8 cellular contexts compared by ENCODE assay signal in the genomic region with DNA sequence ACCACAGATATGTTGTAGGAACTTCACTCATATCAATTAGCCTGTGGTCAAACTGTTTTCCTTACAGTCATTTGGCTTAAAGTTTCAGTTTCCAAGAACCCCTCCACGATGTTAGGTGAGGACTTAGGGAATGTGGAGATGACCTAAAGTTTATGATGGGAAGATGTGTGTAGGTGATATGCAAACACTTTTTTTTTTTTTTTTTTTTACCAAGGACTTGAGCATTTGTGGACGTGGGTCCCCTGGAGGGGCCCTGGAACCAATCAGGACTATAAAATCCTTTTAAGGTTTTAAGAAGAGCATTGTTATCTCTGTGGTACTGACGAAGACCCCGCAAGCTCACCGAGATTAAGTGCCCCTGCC. TPM values are rescaled to one million over a fixed set of nuclear protein-coding genes. Genes with fewer than 3 reads are reported as not detected.
DNase-seq lines count a peak whose midpoint lies in the region; ATAC-seq and TF ChIP-seq lines count a peak whose summit lies in the region.

No MANE protein-coding gene starts in this region.

- no peaks in the 10 kb centered on the region for H3K9me3 Mint-ChIP-seq in activated naive CD4-positive, alpha-beta T cell treated with anti-CD3 and anti-CD28 coated beads, Interleukin-2, amount 50 U/mL, for 24 hours

- peaks cover 13% of the 10 kb centered on the region for H3K4me1 Mint-ChIP-seq in activated naive CD4-positive, alpha-beta T cell treated with anti-CD3 and anti-CD28 coated beads, Interleukin-2, amount 50 U/mL, for 24 hours

- TF ChIP-seq EP300 in upper lobe of left lung (IDR thresholded peaks at IDR 0.05): no peak

- 12 to 20% (median 14%) methylated on average over 5 of the region's 5 CpGs for WGBS in adrenal gland, 4 donors
- 20% methylated on average over 5 of the region's 5 CpGs for WGBS in liver
- 19 to 27% methylated on average over 4 to 5 of the region's 5 CpGs for WGBS in upper lobe of left lung, 2 donors

- no peak for TF ChIP-seq RAD21 in liver (IDR thresholded peaks at IDR 0.05)

- H3K4me3 Mint-ChIP-seq in activated naive CD4-positive, alpha-beta T cell treated with anti-CD3 and anti-CD28 coated beads, Interleukin-2, amount 50 U/mL, for 24 hours: peak overlapping the region; percentile 85

- no peak for DNase-seq in activated naive CD4-positive, alpha-beta T cell (lab: John Stamatoyannopoulos, UW)
- no peak for DNase-seq in adrenal gland
- no peak for DNase-seq in upper lobe of left lung
- DNase-seq in GDM1 (lab: John Stamatoyannopoulos, UW): no peak

- no peak for ATAC-seq in upper lobe of left lung (ENCODE audit: low FRiP score in 2 of 2)
- no peak for ATAC-seq in HG02571 (IDR thresholded peaks at IDR 0.05; ENCODE audit: unreplicated experiment)
- no peak for ATAC-seq in HG02973 (IDR thresholded peaks at IDR 0.05; ENCODE audit: unreplicated experiment)

- TF ChIP-seq POLR2A in adrenal gland (IDR thresholded peaks at IDR 0.05) (no peak), upper lobe of left lung (IDR thresholded peaks at IDR 0.05) (no peak)

- H3K4me1 ChIP-seq in adrenal gland (replicated peaks in 1 of 2) (peaks cover 5 to 6% of the 10 kb centered on the region in 2 donors), liver (ENCODE audit: control insufficient read depth in 4 of 4, insufficient read depth in 4 of 4, low read length in 3 of 4) (peaks cover 0 to 8% (median 3%) of the 10 kb centered on the region in 4 donors), upper lobe of left lung (peaks cover 12 to 25% (median 13%) of the 10 kb centered on the region in 4 donors)

- H3K9me3 ChIP-seq in adrenal gland (replicated peaks in 1 of 3) (no peaks in the 10 kb centered on the region), liver (ENCODE audit: control insufficient read depth in 4 of 4, low read length in 3 of 4) (no peaks in the 10 kb centered on the region), upper lobe of left lung (no peaks in the 10 kb centered on the region)

- H3K9ac ChIP-seq in liver (ENCODE audit: low read depth in 1 of 2, low read length in 2 of 2): peak overlapping the region; percentile 48 to 71

- H3K27ac ChIP-seq in adrenal gland (peak overlapping the region; percentile 88 to 98 (median 95)), liver (ENCODE audit: low read depth in 1 of 2, low read length in 2 of 2) (peak overlapping the region; percentile 37 to 85), upper lobe of left lung (peak overlapping the region; percentile 88 to 94 (median 93))

- peaks cover 6% of the 10 kb centered on the region for H3K36me3 Mint-ChIP-seq in activated naive CD4-positive, alpha-beta T cell treated with anti-CD3 and anti-CD28 coated beads, Interleukin-2, amount 50 U/mL, for 24 hours

- H3K27me3 ChIP-seq in adrenal gland (no peaks in the 10 kb centered on the region), liver (ENCODE audit: control insufficient read depth in 4 of 4, insufficient read depth in 4 of 4, low read length in 3 of 4) (no peaks in the 10 kb centered on the region), upper lobe of left lung (no peaks in the 10 kb centered on the region)

- TF ChIP-seq CTCF in adrenal gland (IDR thresholded peaks at IDR 0.05) (no peak), liver (IDR thresholded peaks at IDR 0.05; ENCODE audit: low read depth, low read length, missing input control) (no peak), upper lobe of left lung (IDR thresholded peaks at IDR 0.05) (no peak)

- peak overlapping the region; percentile 59 for H3K27ac Mint-ChIP-seq in activated naive CD4-positive, alpha-beta T cell treated with anti-CD3 and anti-CD28 coated beads, Interleukin-2, amount 50 U/mL, for 24 hours

- H3K36me3 ChIP-seq in adrenal gland (replicated peaks in 1 of 2): no peaks in the 10 kb centered on the region
- H3K36me3 ChIP-seq in liver (ENCODE audit: control insufficient read depth in 4 of 4, insufficient read depth in 3 of 4, low read depth in 1 of 4, low read length in 3 of 4): no peaks in the 10 kb centered on the region
- H3K36me3 ChIP-seq in upper lobe of left lung: no peaks in the 10 kb centered on the region

- H3K4me3 ChIP-seq in adrenal gland (peak overlapping the region in 1 of 4 donors; percentile 79), liver (ENCODE audit: low read depth in 1 of 3, low read length in 3 of 3) (peak overlapping the region in 2 of 3 donors; percentile 44 to 88), upper lobe of left lung (peak overlapping the region; percentile 2 to 98 (median 84))

- intact Hi-C loops in adrenal gland (cut with DNase I): no loop called here

- peaks cover 7% of the 10 kb centered on the region for H3K27me3 Mint-ChIP-seq in activated naive CD4-positive, alpha-beta T cell treated with anti-CD3 and anti-CD28 coated beads, Interleukin-2, amount 50 U/mL, for 24 hours

TF ChIP-seq in liver, 16 proteins besides CTCF, POLR2A, EP300 and RAD21:
- no peak for TF ChIP-seq JUND (IDR thresholded peaks at IDR 0.05)
- no peak for TF ChIP-seq TAF1 (conservative IDR thresholded peaks at IDR 0.05)
- no peak for TF ChIP-seq FOXA1 (IDR thresholded peaks at IDR 0.05)
- no peak for TF ChIP-seq GABPA (IDR thresholded peaks at IDR 0.05 in 1 of 2, conservative IDR thresholded peaks at IDR 0.05 in 1 of 2)
- no peak for TF ChIP-seq YY1 (IDR thresholded peaks at IDR 0.05)
- TF ChIP-seq, protein P1, sequence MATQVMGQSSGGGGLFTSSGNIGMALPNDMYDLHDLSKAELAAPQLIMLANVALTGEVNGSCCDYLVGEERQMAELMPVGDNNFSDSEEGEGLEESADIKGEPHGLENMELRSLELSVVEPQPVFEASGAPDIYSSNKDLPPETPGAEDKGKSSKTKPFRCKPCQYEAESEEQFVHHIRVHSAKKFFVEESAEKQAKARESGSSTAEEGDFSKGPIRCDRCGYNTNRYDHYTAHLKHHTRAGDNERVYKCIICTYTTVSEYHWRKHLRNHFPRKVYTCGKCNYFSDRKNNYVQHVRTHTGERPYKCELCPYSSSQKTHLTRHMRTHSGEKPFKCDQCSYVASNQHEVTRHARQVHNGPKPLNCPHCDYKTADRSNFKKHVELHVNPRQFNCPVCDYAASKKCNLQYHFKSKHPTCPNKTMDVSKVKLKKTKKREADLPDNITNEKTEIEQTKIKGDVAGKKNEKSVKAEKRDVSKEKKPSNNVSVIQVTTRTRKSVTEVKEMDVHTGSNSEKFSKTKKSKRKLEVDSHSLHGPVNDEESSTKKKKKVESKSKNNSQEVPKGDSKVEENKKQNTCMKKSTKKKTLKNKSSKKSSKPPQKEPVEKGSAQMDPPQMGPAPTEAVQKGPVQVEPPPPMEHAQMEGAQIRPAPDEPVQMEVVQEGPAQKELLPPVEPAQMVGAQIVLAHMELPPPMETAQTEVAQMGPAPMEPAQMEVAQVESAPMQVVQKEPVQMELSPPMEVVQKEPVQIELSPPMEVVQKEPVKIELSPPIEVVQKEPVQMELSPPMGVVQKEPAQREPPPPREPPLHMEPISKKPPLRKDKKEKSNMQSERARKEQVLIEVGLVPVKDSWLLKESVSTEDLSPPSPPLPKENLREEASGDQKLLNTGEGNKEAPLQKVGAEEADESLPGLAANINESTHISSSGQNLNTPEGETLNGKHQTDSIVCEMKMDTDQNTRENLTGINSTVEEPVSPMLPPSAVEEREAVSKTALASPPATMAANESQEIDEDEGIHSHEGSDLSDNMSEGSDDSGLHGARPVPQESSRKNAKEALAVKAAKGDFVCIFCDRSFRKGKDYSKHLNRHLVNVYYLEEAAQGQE (IDR thresholded peaks at IDR 0.05): no peak
- TF ChIP-seq, protein P2, sequence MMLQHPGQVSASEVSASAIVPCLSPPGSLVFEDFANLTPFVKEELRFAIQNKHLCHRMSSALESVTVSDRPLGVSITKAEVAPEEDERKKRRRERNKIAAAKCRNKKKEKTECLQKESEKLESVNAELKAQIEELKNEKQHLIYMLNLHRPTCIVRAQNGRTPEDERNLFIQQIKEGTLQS (IDR thresholded peaks at IDR 0.05): no peak
- no peak for TF ChIP-seq RXRA (IDR thresholded peaks at IDR 0.05)
- TF ChIP-seq NR2F2 (IDR thresholded peaks at IDR 0.05): no peak
- TF ChIP-seq HNF4G (IDR thresholded peaks at IDR 0.05): no peak
- TF ChIP-seq, protein P3, sequence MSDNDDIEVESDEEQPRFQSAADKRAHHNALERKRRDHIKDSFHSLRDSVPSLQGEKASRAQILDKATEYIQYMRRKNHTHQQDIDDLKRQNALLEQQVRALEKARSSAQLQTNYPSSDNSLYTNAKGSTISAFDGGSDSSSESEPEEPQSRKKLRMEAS (IDR thresholded peaks at IDR 0.05): no peak
- no peak for TF ChIP-seq SP1 (IDR thresholded peaks at IDR 0.05)
- TF ChIP-seq EGR1 (IDR thresholded peaks at IDR 0.05; ENCODE audit: low read depth in 2 of 2): no peak
- TF ChIP-seq, protein P4, sequence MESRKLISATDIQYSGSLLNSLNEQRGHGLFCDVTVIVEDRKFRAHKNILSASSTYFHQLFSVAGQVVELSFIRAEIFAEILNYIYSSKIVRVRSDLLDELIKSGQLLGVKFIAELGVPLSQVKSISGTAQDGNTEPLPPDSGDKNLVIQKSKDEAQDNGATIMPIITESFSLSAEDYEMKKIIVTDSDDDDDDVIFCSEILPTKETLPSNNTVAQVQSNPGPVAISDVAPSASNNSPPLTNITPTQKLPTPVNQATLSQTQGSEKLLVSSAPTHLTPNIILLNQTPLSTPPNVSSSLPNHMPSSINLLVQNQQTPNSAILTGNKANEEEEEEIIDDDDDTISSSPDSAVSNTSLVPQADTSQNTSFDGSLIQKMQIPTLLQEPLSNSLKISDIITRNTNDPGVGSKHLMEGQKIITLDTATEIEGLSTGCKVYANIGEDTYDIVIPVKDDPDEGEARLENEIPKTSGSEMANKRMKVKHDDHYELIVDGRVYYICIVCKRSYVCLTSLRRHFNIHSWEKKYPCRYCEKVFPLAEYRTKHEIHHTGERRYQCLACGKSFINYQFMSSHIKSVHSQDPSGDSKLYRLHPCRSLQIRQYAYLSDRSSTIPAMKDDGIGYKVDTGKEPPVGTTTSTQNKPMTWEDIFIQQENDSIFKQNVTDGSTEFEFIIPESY (IDR thresholded peaks at IDR 0.05): no peak
- no peak for TF ChIP-seq FOXA2 (IDR thresholded peaks at IDR 0.05)
- TF ChIP-seq HNF4A (conservative IDR thresholded peaks at IDR 0.05): no peak

RNA-seq across cellular contexts. Expression of a gene that starts 0.5 kb away (rescaled TPM):
- 10 to 100 TPM; 12.5 to 28.8 (median 20.5) TPM for total RNA-seq in adrenal gland
- 10 to 100 TPM in 1 of 3 donors, 1 to 10 TPM in 2; 8.5 to 16.8 (median 9.8) TPM for polyA plus RNA-seq in adrenal gland
- 1 to 10 TPM; 3.5 to 7.7 TPM for total RNA-seq in liver
- 1 to 10 TPM; 2.0 to 2.1 TPM for polyA plus RNA-seq in liver
- total RNA-seq in upper lobe of left lung: 10 to 100 TPM; 11.8 to 32.3 (median 19.4) TPM
